Comparison of ENCODE assay signal across 8 cellular contexts in genomic region chr7:18087031-18087686, GRCh38. TPM values are rescaled to one million over a fixed set of nuclear protein-coding genes. Genes with fewer than 3 reads are reported as not detected.
A peak's percentile ranks its signal among the peaks of the same experiment; 100 is the strongest.
DNase-seq lines count a peak whose midpoint lies in the region; ATAC-seq and TF ChIP-seq lines count a peak whose summit lies in the region.

No MANE protein-coding gene starts in this region.

- peaks cover 30% of the 10 kb centered on the region for H3K27me3 Mint-ChIP-seq in activated naive CD4-positive, alpha-beta T cell treated with anti-CD3 and anti-CD28 coated beads, Interleukin-2, amount 50 U/mL, for 24 hours

- H3K9me3 Mint-ChIP-seq in activated naive CD4-positive, alpha-beta T cell treated with anti-CD3 and anti-CD28 coated beads, Interleukin-2, amount 50 U/mL, for 24 hours = peaks cover 7% of the 10 kb centered on the region

- peak overlapping the region; percentile 30 for H3K4me3 Mint-ChIP-seq in activated naive CD4-positive, alpha-beta T cell treated with anti-CD3 and anti-CD28 coated beads, Interleukin-2, amount 50 U/mL, for 24 hours

- H3K27me3 ChIP-seq in right atrium auricular region = no peaks in the 10 kb centered on the region

- peak overlapping the region in 1 of 2 donors; percentile 73 for H3K27ac ChIP-seq in right atrium auricular region

- H3K4me1 ChIP-seq in right atrium auricular region = peaks cover 0 to 5% of the 10 kb centered on the region in 2 donors

- TF ChIP-seq POLR2A in erythroblast (IDR thresholded peaks at IDR 0.05; ENCODE audit: low read length) = no peak

- peaks cover 5% of the 10 kb centered on the region for H3K4me1 Mint-ChIP-seq in activated naive CD4-positive, alpha-beta T cell treated with anti-CD3 and anti-CD28 coated beads, Interleukin-2, amount 50 U/mL, for 24 hours

- H3K27ac Mint-ChIP-seq in activated naive CD4-positive, alpha-beta T cell treated with anti-CD3 and anti-CD28 coated beads, Interleukin-2, amount 50 U/mL, for 24 hours = no peak overlapping the region

- H3K4me3 ChIP-seq in right atrium auricular region (peak overlapping the region; percentile 77 to 82), retinal pigment epithelial cell (ENCODE audit: low read length) (peak overlapping the region; percentile 68)

- no peaks in the 10 kb centered on the region for H3K36me3 ChIP-seq in right atrium auricular region

- TF ChIP-seq CTCF in right atrium auricular region (IDR thresholded peaks at IDR 0.05) = no peak
- no peak for TF ChIP-seq CTCF in retinal pigment epithelial cell (conservative IDR thresholded peaks at IDR 0.05; ENCODE audit: low read depth, low read length)

- DNase-seq in activated naive CD4-positive, alpha-beta T cell treated with anti-CD3 and anti-CD28 coated beads, Interleukin-2, amount 50 U/mL, for 16 hours = no peak
- DNase-seq in activated T-cell treated with anti-CD3 and anti-CD28 coated beads, Interleukin-2, amount 50 U/mL, for 48 hours = peak; percentile 19
- DNase-seq in right atrium auricular region (ENCODE audit: low spot score) (no peak), retinal pigment epithelial cell (ENCODE audit: low read depth) (no peak), erythroblast (lab: John Stamatoyannopoulos, UW) (no peak), midbrain (lab: John Stamatoyannopoulos, UW) (no peak)

- H3K36me3 Mint-ChIP-seq in activated naive CD4-positive, alpha-beta T cell treated with anti-CD3 and anti-CD28 coated beads, Interleukin-2, amount 50 U/mL, for 24 hours = no peaks in the 10 kb centered on the region

- peaks cover 0 to 6% of the 10 kb centered on the region in 2 donors for H3K9me3 ChIP-seq in right atrium auricular region

- no peak for ATAC-seq in GM18520 (IDR thresholded peaks at IDR 0.05; ENCODE audit: unreplicated experiment)

RNA-seq across cellular contexts. Expression of gene PRPS1L1, which starts 59.5 kb away (rescaled TPM):
- total RNA-seq in right atrium auricular region = not detected

Comparison
In these comparisons a context has a peak if more than half of its experiments do, and no peak if none do; other contexts are left out.
1. DNase-seq: peak in activated T-cell treated with anti-CD3 and anti-CD28 coated beads, Interleukin-2, amount 50 U/mL, for 48 hours (2 of 2); none in activated naive CD4-positive, alpha-beta T cell treated with anti-CD3 and anti-CD28 coated beads, Interleukin-2, amount 50 U/mL, for 16 hours (single experiment), right atrium auricular region (single experiment), retinal pigment epithelial cell (single experiment), erythroblast (0 of 2) and midbrain (single experiment).